35 cellular contexts compared by ENCODE assay signal in genomic region chr14:85257287-85257686, GRCh38.
"Had no signal": no experiment of that assay in that cellular context is flagged by ENCODE, and none has a peak within 500 bp of the region (broad histone marks: within the 10 kb centered on the region; RNA-seq: fewer than 3 reads in every experiment).

No MANE protein-coding gene starts in this region.

- H3K4me1 Mint-ChIP-seq: activated B cell treated with CpG ODN at 0.5 μM for 24 hours; activated CD4-positive, alpha-beta T cell treated with anti-CD3 and anti-CD28 coated beads, Interleukin-2, amount 10 ng/mL, durations not matched to agents 24 days and 14 days; activated naive CD8-positive, alpha-beta T cell treated with anti-CD3 and anti-CD28 coated beads for 36 hours; activated T-helper 17 cell treated with anti-CD3 and anti-CD28 coated beads, Interleukin-2, amount 50 U/mL, for 72 hours had no signal

- ATAC-seq: activated CD8-positive, alpha-beta T cell treated with anti-CD3 and anti-CD28 coated beads for 36 hours; activated naive CD4-positive, alpha-beta T cell treated with anti-CD3 and anti-CD28 coated beads, Interleukin-2, amount 50 U/mL, for 72 hours; activated T-cell treated with anti-CD3 and anti-CD28 coated beads, Interleukin-2, amount 50 U/mL, for 4 hours; activated T-cell treated with anti-CD3 and anti-CD28 coated beads, Interleukin-2, amount 50 U/mL, for 72 hours; activated T-helper 17 cell treated with anti-CD3 and anti-CD28 coated beads, Interleukin-2, amount 50 U/mL, for 72 hours; body of pancreas had no signal

- H3K36me3 ChIP-seq: adrenal gland, brain microvascular endothelial cell, breast epithelium had no signal

- H3K27me3 ChIP-seq: adrenal gland, body of pancreas, brain microvascular endothelial cell, breast epithelium had no signal

- DNase-seq: activated B cell treated with CpG ODN at 0.5 μM for 24 hours; activated CD4-positive, alpha-beta memory T cell treated with anti-CD3 and anti-CD28 coated beads for 36 hours; activated CD4-positive, alpha-beta T cell treated with anti-CD3 and anti-CD28 coated beads for 4 hours; activated CD4-positive, alpha-beta T cell treated with anti-CD3 and anti-CD28 coated beads, Interleukin-2, amount 10 ng/mL, durations not matched to agents 24 days and 14 days; activated CD4-positive, alpha-beta T cell treated with anti-CD3 and anti-CD28 coated beads, Interleukin-2, amount 50 U/mL, for 1 hour; activated CD4-positive, alpha-beta T cell treated with anti-CD3 and anti-CD28 coated beads, Interleukin-2, amount 50 U/mL, for 4 hours; activated CD4-positive, CD25-positive, alpha-beta regulatory T cell treated with anti-CD3 and anti-CD28 coated beads, Interleukin-2, amount 50 U/mL, for 72 hours; activated CD8-positive, alpha-beta memory T cell treated with anti-CD3 and anti-CD28 coated beads, Interleukin-2, amount 50 U/mL, for 4 hours; activated CD8-positive, alpha-beta T cell treated with anti-CD3 and anti-CD28 coated beads for 36 hours; activated effector memory CD4-positive, alpha-beta T cell treated with anti-CD3 and anti-CD28 coated beads, Interleukin-2, amount 50 U/mL, for 16 hours; activated gamma-delta T cell treated with Interleukin-2 at 50 U/mL for 16 hours; activated naive CD4-positive, alpha-beta T cell; activated naive CD4-positive, alpha-beta T cell treated with anti-CD3 and anti-CD28 coated beads for 36 hours; activated naive CD4-positive, alpha-beta T cell treated with anti-CD3 and anti-CD28 coated beads, Interleukin-2, amount 50 U/mL, for 16 hours; activated naive CD8-positive, alpha-beta T cell treated with anti-CD3 and anti-CD28 coated beads for 36 hours; activated T-cell treated with anti-CD3 and anti-CD28 coated beads for 4 hours; activated T-cell treated with anti-CD3 and anti-CD28 coated beads, Interleukin-2, amount 50 U/mL, for 1 hour; activated T-cell treated with anti-CD3 and anti-CD28 coated beads, Interleukin-2, amount 50 U/mL, for 4 hours; activated T-cell treated with anti-CD3 and anti-CD28 coated beads, Interleukin-2, amount 50 U/mL, for 72 hours; adrenal gland; amniotic stem cell; aorta; body of pancreas; brain microvascular endothelial cell; central memory CD4-positive, alpha-beta T cell; T-helper 1 cell; T-helper 2 cell; T-helper 9 cell had no signal

- H3K27ac ChIP-seq: adrenal gland, body of pancreas, brain microvascular endothelial cell, breast epithelium, VCaP had no signal

- H3K36me3 Mint-ChIP-seq: activated CD4-positive, alpha-beta memory T cell treated with anti-CD3 and anti-CD28 coated beads for 36 hours; activated naive CD8-positive, alpha-beta T cell treated with anti-CD3 and anti-CD28 coated beads for 36 hours had no signal

- H3K4me1 ChIP-seq: adrenal gland, body of pancreas, breast epithelium had no signal

- H3K9me3 ChIP-seq: adrenal gland, body of pancreas, breast epithelium had no signal

- H3K27ac Mint-ChIP-seq: activated B cell treated with CpG ODN at 0.5 μM for 24 hours; activated CD4-positive, alpha-beta memory T cell treated with anti-CD3 and anti-CD28 coated beads for 36 hours; activated CD4-positive, alpha-beta T cell treated with anti-CD3 and anti-CD28 coated beads, Interleukin-2, amount 10 ng/mL, durations not matched to agents 24 days and 14 days; activated CD8-positive, alpha-beta T cell treated with anti-CD3 and anti-CD28 coated beads for 36 hours; activated naive CD4-positive, alpha-beta T cell treated with anti-CD3 and anti-CD28 coated beads for 36 hours; activated naive CD4-positive, alpha-beta T cell treated with anti-CD3 and anti-CD28 coated beads, Interleukin-2, amount 50 U/mL, for 72 hours; activated naive CD8-positive, alpha-beta T cell treated with anti-CD3 and anti-CD28 coated beads for 36 hours; activated T-cell treated with anti-CD3 and anti-CD28 coated beads, Interleukin-2, amount 50 U/mL, for 72 hours; activated T-helper 1 cell treated with anti-CD3 and anti-CD28 coated beads, Interleukin-12 subunit alpha, Interleukin-12 subunit beta, Interleukin-2, Interleukin-4 antibody, amounts not matched to agents 30 ng/mL and 10 ng/mL and 1 ng/mL, durations not matched to agents 14 hours and 24 hours and 36 hours; activated T-helper 17 cell treated with anti-CD3 and anti-CD28 coated beads, Interleukin-2, amount 50 U/mL, for 72 hours; T-helper 1 cell treated with Interleukin-12 subunit alpha and Interleukin-12 subunit beta and Interleukin-4 antibody, amounts not matched to agents 30 μg/mL and 1 μg/mL, for 36 hours; T-helper 2 cell treated with Interferon-gamma antibody and Interleukin-4, amounts not matched to agents 5 μg/mL and 100 μg/mL, for 36 hours had no signal

- H3K9me3 Mint-ChIP-seq: activated T-helper 1 cell treated with anti-CD3 and anti-CD28 coated beads, Interleukin-12 subunit alpha, Interleukin-12 subunit beta, Interleukin-2, Interleukin-4 antibody, amounts not matched to agents 30 ng/mL and 10 ng/mL and 1 ng/mL, durations not matched to agents 14 hours and 24 hours and 36 hours had no signal

- H3K4me3 ChIP-seq: adrenal gland, body of pancreas, breast epithelium had no signal

- H3K4me3 Mint-ChIP-seq: activated B cell treated with CpG ODN at 0.5 μM for 24 hours; activated CD4-positive, alpha-beta memory T cell treated with anti-CD3 and anti-CD28 coated beads for 36 hours; activated CD4-positive, alpha-beta T cell treated with anti-CD3 and anti-CD28 coated beads, Interleukin-2, amount 10 ng/mL, durations not matched to agents 24 days and 14 days; activated CD8-positive, alpha-beta T cell treated with anti-CD3 and anti-CD28 coated beads for 36 hours; activated naive CD4-positive, alpha-beta T cell treated with anti-CD3 and anti-CD28 coated beads for 36 hours; activated naive CD8-positive, alpha-beta T cell treated with anti-CD3 and anti-CD28 coated beads for 36 hours; activated T-cell treated with anti-CD3 and anti-CD28 coated beads, Interleukin-2, amount 50 U/mL, for 4 hours; activated T-cell treated with anti-CD3 and anti-CD28 coated beads, Interleukin-2, amount 50 U/mL, for 72 hours; activated T-helper 1 cell treated with anti-CD3 and anti-CD28 coated beads, Interleukin-12 subunit alpha, Interleukin-12 subunit beta, Interleukin-2, Interleukin-4 antibody, amounts not matched to agents 30 ng/mL and 10 ng/mL and 1 ng/mL, durations not matched to agents 14 hours and 24 hours and 36 hours; activated T-helper 17 cell treated with anti-CD3 and anti-CD28 coated beads, Interleukin-2, amount 50 U/mL, for 72 hours; T-helper 1 cell treated with Interleukin-12 subunit alpha and Interleukin-12 subunit beta and Interleukin-4 antibody, amounts not matched to agents 30 μg/mL and 1 μg/mL, for 36 hours; T-helper 2 cell treated with Interferon-gamma antibody and Interleukin-4, amounts not matched to agents 5 μg/mL and 100 μg/mL, for 36 hours had no signal

- H3K27me3 Mint-ChIP-seq: activated B cell treated with CpG ODN at 0.5 μM for 24 hours; activated CD4-positive, alpha-beta memory T cell treated with anti-CD3 and anti-CD28 coated beads for 36 hours; activated CD4-positive, alpha-beta T cell treated with anti-CD3 and anti-CD28 coated beads, Interleukin-2, amount 10 ng/mL, durations not matched to agents 24 days and 14 days; activated CD8-positive, alpha-beta T cell treated with anti-CD3 and anti-CD28 coated beads for 36 hours; activated naive CD8-positive, alpha-beta T cell treated with anti-CD3 and anti-CD28 coated beads for 36 hours; activated T-helper 17 cell treated with anti-CD3 and anti-CD28 coated beads, Interleukin-2, amount 50 U/mL, for 72 hours had no signal
